In the genomic region with DNA sequence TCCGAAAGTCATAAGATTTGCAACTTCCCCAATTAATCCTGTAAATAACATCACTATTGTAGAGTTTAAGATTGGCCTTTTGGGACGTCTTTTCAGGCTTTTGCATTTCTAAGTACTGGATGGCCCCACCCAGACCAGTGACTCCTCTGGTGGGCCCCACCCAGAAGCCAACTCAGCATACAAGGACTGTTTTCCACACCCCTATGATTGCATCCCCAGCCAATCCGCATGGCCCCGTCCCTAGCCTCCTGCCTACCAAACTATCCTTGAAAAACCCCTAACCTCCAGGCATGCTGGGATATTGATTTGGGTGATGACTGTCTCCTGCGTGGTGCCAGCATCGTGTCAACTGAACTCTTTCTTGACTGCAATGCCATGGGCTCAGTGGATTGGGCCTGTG, we compare ENCODE assay signal across 19 cellular contexts.
"Had no signal": no experiment of that assay in that cellular context is flagged by ENCODE, and none has a peak within 500 bp of the region (broad histone marks: within the 10 kb centered on the region; RNA-seq: fewer than 3 reads in every experiment).

No MANE protein-coding gene starts in this region.

- H3K9me3 ChIP-seq: adrenal gland had no signal

- H3K36me3 ChIP-seq: adrenal gland had no signal

- ATAC-seq: activated CD4-positive, alpha-beta T cell treated with anti-CD3 and anti-CD28 coated beads for 36 hours; PC-3 had no signal

- H3K4me1 ChIP-seq: adrenal gland had no signal

- H3K27ac ChIP-seq: adrenal gland had no signal

- H3K27me3 ChIP-seq: adrenal gland had no signal

- DNase-seq: activated CD4-positive, alpha-beta memory T cell treated with anti-CD3 and anti-CD28 coated beads, Interleukin-2, amount 10 ng/mL, durations not matched to agents 7 days and 5 days; activated CD4-positive, alpha-beta T cell treated with anti-CD3 and anti-CD28 coated beads for 36 hours; activated CD4-positive, alpha-beta T cell treated with anti-CD3 and anti-CD28 coated beads, Interleukin-2, amount 50 U/mL, for 1 hour; activated naive CD4-positive, alpha-beta T cell treated with anti-CD3 and anti-CD28 coated beads, Interleukin-2, amount 50 U/mL, for 16 hours; activated naive CD8-positive, alpha-beta T cell treated with anti-CD3 and anti-CD28 coated beads, Interleukin-2, amount 10 ng/mL, durations not matched to agents 7 days and 5 days; activated T-cell treated with anti-CD3 and anti-CD28 coated beads for 4 hours; activated T-cell treated with anti-CD3 and anti-CD28 coated beads, Interleukin-2, amount 50 U/mL, for 48 hours; adrenal gland; anterior cingulate cortex; Karpas-422; MM.1S; NCI-H1105; NCI-H1436; NCI-H187; NCI-H2081; NCI-H446; NCI-H524; PC-3; SHP77 treated with DMSO at 0.1 percent for 48 hours had no signal

- H3K4me3 ChIP-seq: adrenal gland had no signal
